ENCODE assay signal across 1 cellular context in genomic region chr10:107994621-107995274, GRCh38.
TF ChIP-seq lines count a peak whose summit lies in the region.

No MANE protein-coding gene starts in this region.

TF ChIP-seq in H1, 55 proteins besides CTCF, POLR2A, EP300 and RAD21 (continued from another document):
- TF ChIP-seq CHD7 (IDR thresholded peaks at IDR 0.05; ENCODE audit: insufficient replicate concordance, low read length) = no peak
